Comparison of ENCODE assay signal across 1 cellular context in genomic region chr1:151611832-151612505, GRCh38.
TF ChIP-seq lines count a peak whose summit lies in the region.

TSS of gene SNX27 (plus strand) at chr1:151612050. CDS start at chr1:151612202, 152 bp downstream.

TF ChIP-seq in HEK293, 187 proteins besides CTCF, POLR2A, EP300 and RAD21 (continued from another document):
- TF ChIP-seq PRDM10 (tag by site-specific recombination; IDR thresholded peaks at IDR 0.05) (peak; percentile 90), ZNF501 (tag by site-specific recombination; IDR thresholded peaks at IDR 0.05) (no peak), GLIS1 (tag by site-specific recombination; IDR thresholded peaks at IDR 0.05) (peak; percentile 43; the same call in 1 of the 2 replicates)
